In genomic region chr17:27256225-27257030, GRCh38 we compare ENCODE assay signal across 10 cellular contexts. TPM values are rescaled to one million over a fixed set of nuclear protein-coding genes. Genes with fewer than 3 reads are reported as not detected.
DNase-seq lines count a peak whose midpoint lies in the region; ATAC-seq and TF ChIP-seq lines count a peak whose summit lies in the region.
"Had no signal": no experiment of that assay in that cellular context is flagged by ENCODE, and none has a peak within 500 bp of the region (broad histone marks: within the 10 kb centered on the region; RNA-seq: fewer than 3 reads in every experiment).

No MANE protein-coding gene starts in this region.

- H3K9me3 ChIP-seq in mammary epithelial cell (replicated peaks; ENCODE audit: insufficient read depth, low read length) = no peaks in the 10 kb centered on the region
- no peaks in the 10 kb centered on the region for H3K9me3 ChIP-seq in esophagus muscularis mucosa
- no peaks in the 10 kb centered on the region for H3K9me3 ChIP-seq in uterus
- H3K9me3 ChIP-seq in BE2C = no peaks in the 10 kb centered on the region

- TF ChIP-seq POLR2A in esophagus muscularis mucosa (IDR thresholded peaks at IDR 0.05; ENCODE audit: low read depth) (no peak), uterus (IDR thresholded peaks at IDR 0.05) (no peak)

- no peaks in the 10 kb centered on the region for H4K20me1 ChIP-seq in mammary epithelial cell (ENCODE audit: insufficient read depth, low read length)

- no peaks in the 10 kb centered on the region for H3K9me3 Mint-ChIP-seq in MCF 10A (ENCODE audit: unreplicated experiment)
- no peaks in the 10 kb centered on the region for H3K9me3 Mint-ChIP-seq in activated CD4-positive, alpha-beta memory T cell treated with anti-CD3 and anti-CD28 coated beads, Interleukin-2, amount 10 ng/mL, durations not matched to agents 7 days and 5 days

- H3K4me1 Mint-ChIP-seq in MCF 10A (ENCODE audit: insufficient read depth, unreplicated experiment) = peaks cover 8% of the 10 kb centered on the region
- H3K4me1 Mint-ChIP-seq in activated CD4-positive, alpha-beta memory T cell treated with anti-CD3 and anti-CD28 coated beads, Interleukin-2, amount 10 ng/mL, durations not matched to agents 7 days and 5 days = no peaks in the 10 kb centered on the region

- no peak overlapping the region for H3K4me3 ChIP-seq in mammary epithelial cell (replicated peaks in 1 of 3; ENCODE audit: insufficient read depth in 1 of 3, low read depth in 2 of 3, low read length in 3 of 3)
- H3K4me3 ChIP-seq in esophagus muscularis mucosa = no peak overlapping the region
- no peak overlapping the region for H3K4me3 ChIP-seq in uterus
- no peak overlapping the region for H3K4me3 ChIP-seq in BE2C (ENCODE audit: low read depth, low read length)

- H2AFZ ChIP-seq in mammary epithelial cell (ENCODE audit: low read depth, low read length) = no peak overlapping the region

- intact Hi-C loops in MCF 10A (cut with micrococcal nuclease) = no loop called here
- intact Hi-C loops in mammary epithelial cell (cut with micrococcal nuclease) = no loop called here
- intact Hi-C loops in esophagus muscularis mucosa (cut with DNase I) = no loop called here
- intact Hi-C loops in uterus (cut with DNase I; ENCODE audit: low total_unique reads) = no loop called here

- H3K27me3 ChIP-seq in mammary epithelial cell (ENCODE audit: insufficient read depth, low read length) (no peaks in the 10 kb centered on the region), esophagus muscularis mucosa (no peaks in the 10 kb centered on the region), uterus (no peaks in the 10 kb centered on the region), BE2C (no peaks in the 10 kb centered on the region)

- POLR2A ChIA-PET in MCF 10A (lab: Yijun Ruan, JAX) = interaction anchor here (1.0 to 4.3 kb wide), 2 partner anchors 38 to 48 kb away, joined by 3 to 47 read pairs; partner anchors contain the start of gene WSB1
- POLR2A ChIA-PET in activated CD4-positive, alpha-beta memory T cell treated with anti-CD3 and anti-CD28 coated beads, Interleukin-2, amount 10 ng/mL, durations not matched to agents 7 days and 5 days (lab: Charles Lee) = interaction anchor here (2.1 kb wide), 1 partner anchor 37 kb away, joined by 6 read pairs; the partner anchor contains the start of gene WSB1

- in situ Hi-C loops in mammary epithelial cell (cut with MboI; ENCODE audit: low sequenced_read_pairs in 2 of 2) = no loop called here

- H3K79me2 ChIP-seq in mammary epithelial cell (ENCODE audit: insufficient read depth, low read length) = no peaks in the 10 kb centered on the region

- no peaks in the 10 kb centered on the region for H3K27me3 Mint-ChIP-seq in MCF 10A (ENCODE audit: insufficient read depth, unreplicated experiment)
- H3K27me3 Mint-ChIP-seq in activated CD4-positive, alpha-beta memory T cell treated with anti-CD3 and anti-CD28 coated beads, Interleukin-2, amount 10 ng/mL, durations not matched to agents 7 days and 5 days = peaks cover 26% of the 10 kb centered on the region

- TF ChIP-seq CTCF in MCF 10A (IDR thresholded peaks at IDR 0.05; ENCODE audit: unreplicated experiment) (no peak), mammary epithelial cell (conservative IDR thresholded peaks at IDR 0.05 in 1 of 2, IDR thresholded peaks at IDR 0.05 in 1 of 2; ENCODE audit: extremely low read depth in 1 of 2, insufficient read depth in 1 of 2, low read depth in 1 of 2, low read length in 2 of 2) (no peak), esophagus muscularis mucosa (IDR thresholded peaks at IDR 0.05) (no peak), uterus (IDR thresholded peaks at IDR 0.05) (no peak), BE2C (IDR thresholded peaks at IDR 0.05; ENCODE audit: low read depth, low read length) (no peak)

- no peak overlapping the region for H3K4me2 ChIP-seq in mammary epithelial cell (ENCODE audit: insufficient read depth, low read depth, low read length)

- CTCF ChIA-PET in MCF 10A (lab: Yijun Ruan, JAX) (interaction anchor here (1.1 kb wide), 1 partner anchor 37 kb away, joined by 4 read pairs; the partner anchor contains the start of gene WSB1), mammary epithelial cell (lab: Charles Lee; ENCODE audit: low non-redundant PET) (no interaction called here)
- CTCF ChIA-PET in activated CD4-positive, alpha-beta memory T cell treated with anti-CD3 and anti-CD28 coated beads, Interleukin-2, amount 10 ng/mL, durations not matched to agents 7 days and 5 days (lab: Charles Lee) = no interaction called here

- H3K36me3 Mint-ChIP-seq in MCF 10A (ENCODE audit: insufficient read depth, unreplicated experiment) = no peaks in the 10 kb centered on the region
- peaks cover 3% of the 10 kb centered on the region for H3K36me3 Mint-ChIP-seq in activated CD4-positive, alpha-beta memory T cell treated with anti-CD3 and anti-CD28 coated beads, Interleukin-2, amount 10 ng/mL, durations not matched to agents 7 days and 5 days (ENCODE audit: low read depth)

- no peak for ATAC-seq in GM21367 (IDR thresholded peaks at IDR 0.05; ENCODE audit: unreplicated experiment)

- DNase-seq in MCF 10A (ENCODE audit: unreplicated experiment) (peak; percentile 54), mammary epithelial cell (no peak), esophagus muscularis mucosa (ENCODE audit: extremely low spot score) (no peak), myocyte (ENCODE audit: low read depth) (peak; percentile 15), uterus (no peak), BE2C (no peak)
- DNase-seq in activated CD4-positive, alpha-beta memory T cell treated with anti-CD3 and anti-CD28 coated beads, Interleukin-2, amount 10 ng/mL, durations not matched to agents 7 days and 5 days = no peak
- DNase-seq: activated T-cell treated with anti-CD3 and anti-CD28 coated beads, Interleukin-2, amount 50 U/mL, for 48 hours; NCI-H1436 had no signal

- BruUV-seq in MCF 10A (replicated peaks; lab: Mats Ljungman, UMichigan) (no TSS peak), mammary epithelial cell (replicated peaks; lab: Mats Ljungman, UMichigan) (no TSS peak)

- TF ChIP-seq EP300 in esophagus muscularis mucosa (IDR thresholded peaks at IDR 0.05) = no peak

- dilution Hi-C loops in mammary epithelial cell (cut with HindIII; ENCODE audit: low sequenced_read_pairs) = no loop called here

- WGBS in mammary epithelial cell (ENCODE audit: low coverage, missing lambda C conversion rate) = 59% methylated on average over 5 of the region's 5 CpGs
- WGBS in esophagus muscularis mucosa = 41% methylated on average over 5 of the region's 5 CpGs

- H3K4me1 ChIP-seq in mammary epithelial cell (ENCODE audit: insufficient read depth, low read length) = no peaks in the 10 kb centered on the region
- H3K4me1 ChIP-seq in esophagus muscularis mucosa = peaks cover 12 to 32% (median 22%) of the 10 kb centered on the region in 4 donors
- no peaks in the 10 kb centered on the region for H3K4me1 ChIP-seq in uterus
- no peaks in the 10 kb centered on the region for H3K4me1 ChIP-seq in BE2C

- no peak overlapping the region for H3K27ac ChIP-seq in mammary epithelial cell (ENCODE audit: insufficient read depth, low read depth, low read length)
- peak overlapping the region; percentile 70 to 84 (median 80) for H3K27ac ChIP-seq in esophagus muscularis mucosa (replicated peaks in 1 of 4)
- peak overlapping the region; percentile 70 to 77 for H3K27ac ChIP-seq in uterus

- H3K9ac ChIP-seq in mammary epithelial cell (ENCODE audit: insufficient read depth, low read length) = no peak overlapping the region

- H3K27ac Mint-ChIP-seq in MCF 10A (ENCODE audit: low read depth, unreplicated experiment) = no peak overlapping the region
- no peak overlapping the region for H3K27ac Mint-ChIP-seq in activated CD4-positive, alpha-beta memory T cell treated with anti-CD3 and anti-CD28 coated beads, Interleukin-2, amount 10 ng/mL, durations not matched to agents 7 days and 5 days

- no peak overlapping the region for H3K4me3 Mint-ChIP-seq in MCF 10A (ENCODE audit: unreplicated experiment)
- no peak overlapping the region for H3K4me3 Mint-ChIP-seq in activated CD4-positive, alpha-beta memory T cell treated with anti-CD3 and anti-CD28 coated beads, Interleukin-2, amount 10 ng/mL, durations not matched to agents 7 days and 5 days

- no peaks in the 10 kb centered on the region for H3K36me3 ChIP-seq in mammary epithelial cell (ENCODE audit: insufficient read depth, low read length)
- H3K36me3 ChIP-seq in esophagus muscularis mucosa = no peaks in the 10 kb centered on the region
- no peaks in the 10 kb centered on the region for H3K36me3 ChIP-seq in uterus
- no peaks in the 10 kb centered on the region for H3K36me3 ChIP-seq in BE2C

RNA-seq across cellular contexts. Expression of gene WSB1, which starts 37.5 kb away (rescaled TPM):
- total RNA-seq in MCF 10A (2022) (93.1 and 145 TPM in 2 replicates), mammary epithelial cell (100 to 1,000 TPM in 1 of 2 donors, 10 to 100 TPM in 1; 93.0 to 119 TPM), esophagus muscularis mucosa (100 to 1,000 TPM in 3 of 4 donors, 10 to 100 TPM in 1; 84.1 to 125 (median 118) TPM), myocyte (128 and 134 TPM in 2 replicates), uterus (100 to 1,000 TPM; 140 to 421 (median 354) TPM)
- polyA plus RNA-seq in mammary epithelial cell = 58.2 TPM
- polyA minus RNA-seq in mammary epithelial cell = 35.8 TPM
- polyA plus RNA-seq in myocyte (2012) = 85.8 TPM
- total RNA-seq in activated CD4-positive, alpha-beta memory T cell treated with anti-CD3 and anti-CD28 coated beads, Interleukin-2, amount 10 ng/mL, durations not matched to agents 7 days and 5 days = 100 to 1,000 TPM; 143 to 155 TPM
- 12.0 TPM for polyA plus RNA-seq in BE2C (2012; ENCODE audit: insufficient read depth, insufficient read length, low read depth)

Comparison
In these comparisons a context has a peak if more than half of its experiments do, and no peak if none do; other contexts are left out.
1. DNase-seq: peak in MCF 10A (single experiment) and myocyte (single experiment); none in mammary epithelial cell (single experiment), esophagus muscularis mucosa (single experiment), uterus (0 of 2), activated CD4-positive, alpha-beta memory T cell treated with anti-CD3 and anti-CD28 coated beads, Interleukin-2, amount 10 ng/mL, durations not matched to agents 7 days and 5 days (single experiment) and BE2C (single experiment).